2 cellular contexts compared by ENCODE assay signal in the genomic region with DNA sequence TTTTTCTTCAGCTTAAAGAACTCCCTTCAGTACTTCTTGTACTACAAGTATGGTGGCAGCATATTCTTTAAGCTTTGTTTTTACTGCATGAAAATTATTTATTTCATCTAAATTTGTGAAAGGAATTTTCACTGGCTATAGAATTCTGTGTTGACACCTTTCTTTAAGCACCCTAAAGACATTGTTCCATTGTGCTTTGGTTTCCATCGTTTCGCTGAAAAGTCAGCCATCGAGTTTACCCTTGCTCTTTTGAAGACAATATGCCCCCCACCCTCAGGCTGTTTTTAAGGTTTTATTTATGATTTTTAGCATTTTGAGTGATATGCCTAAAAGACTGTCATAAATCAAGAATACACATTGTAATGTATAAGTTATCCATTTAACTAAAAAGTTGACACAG.
TF ChIP-seq lines count a peak whose summit lies in the region.

No MANE protein-coding gene starts in this region.

TF ChIP-seq in HEK293, 187 proteins besides CTCF, POLR2A, EP300 and RAD21:
- TF ChIP-seq, protein P1, sequence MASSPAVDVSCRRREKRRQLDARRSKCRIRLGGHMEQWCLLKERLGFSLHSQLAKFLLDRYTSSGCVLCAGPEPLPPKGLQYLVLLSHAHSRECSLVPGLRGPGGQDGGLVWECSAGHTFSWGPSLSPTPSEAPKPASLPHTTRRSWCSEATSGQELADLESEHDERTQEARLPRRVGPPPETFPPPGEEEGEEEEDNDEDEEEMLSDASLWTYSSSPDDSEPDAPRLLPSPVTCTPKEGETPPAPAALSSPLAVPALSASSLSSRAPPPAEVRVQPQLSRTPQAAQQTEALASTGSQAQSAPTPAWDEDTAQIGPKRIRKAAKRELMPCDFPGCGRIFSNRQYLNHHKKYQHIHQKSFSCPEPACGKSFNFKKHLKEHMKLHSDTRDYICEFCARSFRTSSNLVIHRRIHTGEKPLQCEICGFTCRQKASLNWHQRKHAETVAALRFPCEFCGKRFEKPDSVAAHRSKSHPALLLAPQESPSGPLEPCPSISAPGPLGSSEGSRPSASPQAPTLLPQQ (tag by site-specific recombination; IDR thresholded peaks at IDR 0.05) = no peak
- peak; percentile 62 for TF ChIP-seq SETDB1 (IDR thresholded peaks at IDR 0.05; ENCODE audit: insufficient read length, low read length)

TF ChIP-seq in K562, 482 proteins besides CTCF, POLR2A, EP300 and RAD21:
- TF ChIP-seq, protein P2, sequence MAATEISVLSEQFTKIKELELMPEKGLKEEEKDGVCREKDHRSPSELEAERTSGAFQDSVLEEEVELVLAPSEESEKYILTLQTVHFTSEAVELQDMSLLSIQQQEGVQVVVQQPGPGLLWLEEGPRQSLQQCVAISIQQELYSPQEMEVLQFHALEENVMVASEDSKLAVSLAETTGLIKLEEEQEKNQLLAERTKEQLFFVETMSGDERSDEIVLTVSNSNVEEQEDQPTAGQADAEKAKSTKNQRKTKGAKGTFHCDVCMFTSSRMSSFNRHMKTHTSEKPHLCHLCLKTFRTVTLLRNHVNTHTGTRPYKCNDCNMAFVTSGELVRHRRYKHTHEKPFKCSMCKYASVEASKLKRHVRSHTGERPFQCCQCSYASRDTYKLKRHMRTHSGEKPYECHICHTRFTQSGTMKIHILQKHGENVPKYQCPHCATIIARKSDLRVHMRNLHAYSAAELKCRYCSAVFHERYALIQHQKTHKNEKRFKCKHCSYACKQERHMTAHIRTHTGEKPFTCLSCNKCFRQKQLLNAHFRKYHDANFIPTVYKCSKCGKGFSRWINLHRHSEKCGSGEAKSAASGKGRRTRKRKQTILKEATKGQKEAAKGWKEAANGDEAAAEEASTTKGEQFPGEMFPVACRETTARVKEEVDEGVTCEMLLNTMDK (IDR thresholded peaks at IDR 0.05; ENCODE audit: borderline replicate concordance, insufficient read depth, low read depth, low read length, poor library complexity, severe bottlenecking) = no peak
- no peak for TF ChIP-seq TFAM (CRISPR knock-in tag; conservative IDR thresholded peaks at IDR 0.05)
- TF ChIP-seq CBX5 (IDR thresholded peaks at IDR 0.05; ENCODE audit: borderline replicate concordance, low read depth) = peak; percentile 35; the same call in 1 of the 2 replicates
- TF ChIP-seq, protein P3, sequence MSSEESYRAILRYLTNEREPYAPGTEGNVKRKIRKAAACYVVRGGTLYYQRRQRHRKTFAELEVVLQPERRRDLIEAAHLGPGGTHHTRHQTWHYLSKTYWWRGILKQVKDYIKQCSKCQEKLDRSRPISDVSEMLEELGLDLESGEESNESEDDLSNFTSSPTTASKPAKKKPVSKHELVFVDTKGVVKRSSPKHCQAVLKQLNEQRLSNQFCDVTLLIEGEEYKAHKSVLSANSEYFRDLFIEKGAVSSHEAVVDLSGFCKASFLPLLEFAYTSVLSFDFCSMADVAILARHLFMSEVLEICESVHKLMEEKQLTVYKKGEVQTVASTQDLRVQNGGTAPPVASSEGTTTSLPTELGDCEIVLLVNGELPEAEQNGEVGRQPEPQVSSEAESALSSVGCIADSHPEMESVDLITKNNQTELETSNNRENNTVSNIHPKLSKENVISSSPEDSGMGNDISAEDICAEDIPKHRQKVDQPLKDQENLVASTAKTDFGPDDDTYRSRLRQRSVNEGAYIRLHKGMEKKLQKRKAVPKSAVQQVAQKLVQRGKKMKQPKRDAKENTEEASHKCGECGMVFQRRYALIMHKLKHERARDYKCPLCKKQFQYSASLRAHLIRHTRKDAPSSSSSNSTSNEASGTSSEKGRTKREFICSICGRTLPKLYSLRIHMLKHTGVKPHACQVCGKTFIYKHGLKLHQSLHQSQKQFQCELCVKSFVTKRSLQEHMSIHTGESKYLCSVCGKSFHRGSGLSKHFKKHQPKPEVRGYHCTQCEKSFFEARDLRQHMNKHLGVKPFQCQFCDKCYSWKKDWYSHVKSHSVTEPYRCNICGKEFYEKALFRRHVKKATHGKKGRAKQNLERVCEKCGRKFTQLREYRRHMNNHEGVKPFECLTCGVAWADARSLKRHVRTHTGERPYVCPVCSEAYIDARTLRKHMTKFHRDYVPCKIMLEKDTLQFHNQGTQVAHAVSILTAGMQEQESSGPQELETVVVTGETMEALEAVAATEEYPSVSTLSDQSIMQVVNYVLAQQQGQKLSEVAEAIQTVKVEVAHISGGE (CRISPR knock-in tag; IDR thresholded peaks at IDR 0.05) = no peak
- TF ChIP-seq CBX3 (IDR thresholded peaks at IDR 0.05; ENCODE audit: borderline replicate concordance in 1 of 2, low read length in 2 of 2) = peak in 1 of 2 experiments; percentile 78; a peak in 2 of 3 replicates
